In the genomic region with DNA sequence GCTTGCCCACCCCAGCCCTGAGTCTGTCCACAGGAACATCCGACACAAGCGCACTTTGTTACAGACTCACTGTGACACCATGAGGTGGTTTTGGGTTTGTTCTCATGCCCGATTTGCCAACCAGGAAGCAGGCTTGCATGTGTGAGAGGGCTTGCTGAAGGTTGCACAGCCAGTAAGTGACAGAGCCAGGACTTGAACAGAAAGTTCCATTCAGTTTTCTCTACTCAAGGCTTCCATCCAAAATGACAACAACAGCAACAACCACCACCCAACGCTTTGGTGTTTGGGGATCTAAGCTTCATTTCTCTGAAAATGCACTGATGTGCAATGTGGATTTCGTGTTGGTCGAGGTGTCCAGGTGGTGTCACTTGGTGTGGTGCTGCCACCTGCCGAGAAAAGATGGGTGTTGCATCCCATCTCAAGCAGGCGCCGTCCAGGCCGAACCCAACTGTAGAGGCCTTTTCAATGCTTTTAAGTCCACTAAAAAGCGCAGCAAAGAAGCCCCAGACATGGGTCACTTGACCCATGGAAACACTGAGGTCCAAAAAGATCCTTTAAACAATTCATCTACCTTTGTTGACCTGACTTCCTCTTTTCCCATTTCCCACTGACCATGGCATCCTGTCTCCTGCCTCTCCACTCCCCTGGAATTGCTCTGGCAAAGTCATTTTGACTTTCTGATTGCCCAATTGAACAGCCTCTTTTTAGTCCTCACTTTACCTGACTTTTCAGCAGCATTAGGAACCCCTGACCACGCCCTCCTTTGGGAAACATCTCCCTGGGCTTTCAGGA, we compare ENCODE assay signal across 7 cellular contexts. TPM values are rescaled to one million over a fixed set of nuclear protein-coding genes. Genes with fewer than 3 reads are reported as not detected.
A peak's percentile ranks its signal among the peaks of the same experiment; 100 is the strongest.
DNase-seq lines count a peak whose midpoint lies in the region; ATAC-seq and TF ChIP-seq lines count a peak whose summit lies in the region.

No MANE protein-coding gene starts in this region.

- no peak overlapping the region for H2AK5ac ChIP-seq in neuronal stem cell (ENCODE audit: low read depth, low read length)

- no peak overlapping the region for H3K18ac ChIP-seq in neuronal stem cell (ENCODE audit: low read length)

- H4K91ac ChIP-seq in neuronal stem cell (ENCODE audit: low read depth, low read length, poor library complexity) = no peak overlapping the region

- H2BK15ac ChIP-seq in neuronal stem cell (ENCODE audit: low read length) = no peak overlapping the region

- no peak overlapping the region for H3K14ac ChIP-seq in neuronal stem cell (ENCODE audit: low read length)

- H4K8ac ChIP-seq in neuronal stem cell (ENCODE audit: low read depth, low read length) = no peak overlapping the region

- DNase-seq in GM12864 (ENCODE audit: low read depth) (no peak), HT-29 (ENCODE audit: low spot score) (peak; percentile 86), OCI-M1 (lab: John Stamatoyannopoulos, UW) (peak; percentile 85), fibroblast of mammary gland (ENCODE audit: low read depth) (peak; percentile 56), neuronal stem cell (ENCODE audit: low spot score) (peak; percentile 74), superior temporal gyrus (ENCODE audit: extremely low spot score) (peak; percentile 89)
- peak; percentile 76 for DNase-seq in activated T-cell treated with anti-CD3 and anti-CD28 coated beads, Interleukin-2, amount 50 U/mL, for 4 hours

- no CpG with 5 or more reads among the region's 12 CpGs for WGBS in neuronal stem cell (ENCODE audit: extremely low coverage in 2 of 2, insufficient read length in 2 of 2, insufficient replicate concordance in 1 of 2), 2 donors

- no peak overlapping the region for H3K27ac ChIP-seq in neuronal stem cell (replicated peaks; ENCODE audit: low read length)

- H3K4me3 ChIP-seq in GM12864 (ENCODE audit: low read depth, low read length) = no peak overlapping the region
- H3K4me3 ChIP-seq in fibroblast of mammary gland (ENCODE audit: control insufficient read depth, low read depth, low read length) = no peak overlapping the region
- no peak overlapping the region for H3K4me3 ChIP-seq in neuronal stem cell (ENCODE audit: low read length in 2 of 2)

- H3K4me1 Mint-ChIP-seq in activated T-cell treated with anti-CD3 and anti-CD28 coated beads, Interleukin-2, amount 50 U/mL, for 4 hours (ENCODE audit: low read depth) = peaks cover 10% of the 10 kb centered on the region

- H3K23ac ChIP-seq in neuronal stem cell (ENCODE audit: low read depth, low read length, poor library complexity) = no peak overlapping the region

- H3K36me3 Mint-ChIP-seq in activated T-cell treated with anti-CD3 and anti-CD28 coated beads, Interleukin-2, amount 50 U/mL, for 4 hours (ENCODE audit: insufficient read depth) = no peaks in the 10 kb centered on the region

- no peak overlapping the region for H2BK12ac ChIP-seq in neuronal stem cell (ENCODE audit: low read length)

- no peak overlapping the region for H3K4ac ChIP-seq in neuronal stem cell (ENCODE audit: low read length)

- peaks cover 0 to 14% (median 0%) of the 10 kb centered on the region in 3 experiments for H3K27me3 ChIP-seq in neuronal stem cell (ENCODE audit: control insufficient read depth in 3 of 3, insufficient read depth in 3 of 3, low read depth in 1 of 3, low read length in 3 of 3)

- H3K27me3 Mint-ChIP-seq in activated T-cell treated with anti-CD3 and anti-CD28 coated beads, Interleukin-2, amount 50 U/mL, for 4 hours (ENCODE audit: low read depth) = no peaks in the 10 kb centered on the region

- no peaks in the 10 kb centered on the region for H3K9me3 Mint-ChIP-seq in activated T-cell treated with anti-CD3 and anti-CD28 coated beads, Interleukin-2, amount 50 U/mL, for 4 hours

- no peak overlapping the region for H3K4me2 ChIP-seq in neuronal stem cell (ENCODE audit: insufficient read depth, low read length, poor library complexity, severe bottlenecking)

- no peaks in the 10 kb centered on the region for H3K9me3 ChIP-seq in neuronal stem cell (replicated peaks in 1 of 2; ENCODE audit: control insufficient read depth in 2 of 2, insufficient read depth in 1 of 2, low read depth in 1 of 2, low read length in 2 of 2)

- no peak overlapping the region for H2AFZ ChIP-seq in neuronal stem cell (ENCODE audit: low read length)

- H3K79me1 ChIP-seq in neuronal stem cell (ENCODE audit: low read depth, low read length) = no peaks in the 10 kb centered on the region

- peak overlapping the region; percentile 11 for H3K4me3 Mint-ChIP-seq in activated T-cell treated with anti-CD3 and anti-CD28 coated beads, Interleukin-2, amount 50 U/mL, for 4 hours

- H2BK5ac ChIP-seq in neuronal stem cell (ENCODE audit: low read length) = no peak overlapping the region

- H3K9ac ChIP-seq in neuronal stem cell (ENCODE audit: low read depth, low read length, poor library complexity) = no peak overlapping the region

- peak; percentile 92 to 93 for ATAC-seq in activated T-cell treated with anti-CD3 and anti-CD28 coated beads, Interleukin-2, amount 50 U/mL, for 4 hours

- peaks cover 1 to 15% of the 10 kb centered on the region in 2 donors for H3K4me1 ChIP-seq in neuronal stem cell (ENCODE audit: control insufficient read depth in 2 of 2, insufficient read depth in 1 of 2, low read depth in 1 of 2, low read length in 2 of 2)

- no peak overlapping the region for H2BK120ac ChIP-seq in neuronal stem cell (ENCODE audit: low read depth, low read length)

- peak; percentile 93 for TF ChIP-seq CTCF in GM12864 (IDR thresholded peaks at IDR 0.05; ENCODE audit: low read depth, low read length, missing control alignments)
- peak; percentile 79 for TF ChIP-seq CTCF in fibroblast of mammary gland (conservative IDR thresholded peaks at IDR 0.05; ENCODE audit: control insufficient read depth, insufficient read depth, low read depth, low read length)

- H3K36me3 ChIP-seq in neuronal stem cell (replicated peaks in 1 of 2; ENCODE audit: control insufficient read depth in 2 of 2, insufficient read depth in 2 of 2, low read length in 2 of 2) = no peaks in the 10 kb centered on the region

RNA-seq across cellular contexts. Expression of a gene that starts 12.2 kb away (rescaled TPM):
- 3.1 and 6.4 TPM in 2 replicates for total RNA-seq in HT-29 (2014; rRNA removed; shearing (Covaris generic))
- 1 to 10 TPM; 3.1 to 3.5 (median 3.2) TPM for total RNA-seq in activated T-cell treated with anti-CD3 and anti-CD28 coated beads, Interleukin-2, amount 50 U/mL, for 4 hours
- polyA plus RNA-seq in neuronal stem cell (2013, experiment 1 of 2) = 17.7 TPM
- polyA plus RNA-seq in neuronal stem cell (2013, experiment 2 of 2) = 17.8 TPM
